ENCODE assay signal across 11 cellular contexts in genomic region chr3:39346785-39347585, GRCh38. TPM values are rescaled to one million over a fixed set of nuclear protein-coding genes. Genes with fewer than 3 reads are reported as not detected.
DNase-seq lines count a peak whose midpoint lies in the region; ATAC-seq, FAIRE-seq and TF ChIP-seq lines count a peak whose summit lies in the region.
"Had no signal": no experiment of that assay in that cellular context is flagged by ENCODE, and none has a peak within 500 bp of the region (broad histone marks: within the 10 kb centered on the region; RNA-seq: fewer than 3 reads in every experiment).

No MANE protein-coding gene starts in this region.

- CTCF ChIA-PET in GM12878 (lab: Yijun Ruan, JAX): interaction anchor here (0.6 to 5.5 kb wide), 16 partner anchors 8 to 157 kb away, joined by 3 to 37 read pairs (median 4); partner anchors contain the start of gene CCR8

- in situ Hi-C loops in GM12878 (cut with MboI): no loop called here

- TF ChIP-seq RAD21 in GM12878 (IDR thresholded peaks at IDR 0.05; ENCODE audit: insufficient read depth, low read depth, low read length): no peak

- no peaks in the 10 kb centered on the region for H4K20me1 ChIP-seq in GM12878 (ENCODE audit: control insufficient read depth, insufficient read depth)

- SMC1A ChIA-PET in GM12878 (lab: Charles Lee; ENCODE audit: uncharacterized antibody, unreplicated experiment): interaction anchor here (1.2 to 5.2 kb wide), 12 partner anchors 10 to 69 kb away, joined by 3 to 39 read pairs (median 10); partner anchors contain the start of gene CCR8

- intact Hi-C loops in GM12878 (cut with micrococcal nuclease; ENCODE audit: unreplicated experiment): no loop called here
- intact Hi-C loops in sciatic nerve (cut with DNase I): no loop called here

- H3K4me1 ChIP-seq in GM12878 (ENCODE audit: control insufficient read depth, insufficient read depth, low read length): peaks cover 17% of the 10 kb centered on the region

- H3K36me3 ChIP-seq in GM12878 (ENCODE audit: control insufficient read depth in 2 of 2, insufficient read depth in 2 of 2, low read length in 1 of 2): no peaks in the 10 kb centered on the region

- peak overlapping the region; percentile 71 for H2AFZ ChIP-seq in GM12878 (ENCODE audit: control insufficient read depth, low read depth, low read length)

- no TSS peak for BruUV-seq in GM12878 (replicated peaks; lab: Mats Ljungman, UMichigan)

- WGBS in GM12878 (ENCODE audit: insufficient coverage, insufficient replicate concordance, low lambda C conversion rate, missing lambda C conversion rate): 22% methylated on average over 2 of the region's 2 CpGs

- H3K27me3 ChIP-seq in GM12878 (replicated peaks in 1 of 2; ENCODE audit: control insufficient read depth in 2 of 2, insufficient read depth in 2 of 2, low read length in 1 of 2): no peaks in the 10 kb centered on the region

- POLR2A ChIA-PET in GM12878 (lab: Charles Lee): interaction anchor here (0.6 to 2.7 kb wide), 12 partner anchors 11 to 1133 kb away, joined by 3 to 11 read pairs (median 4); no protein-coding TSS in a partner anchor

- no peaks in the 10 kb centered on the region for H3K79me2 ChIP-seq in GM12878 (ENCODE audit: control insufficient read depth, insufficient read depth, low read length)

- peak overlapping the region; percentile 0; the same call in 1 of the 2 replicates for H3K4me3 ChIP-seq in GM12878

- RAD21 ChIA-PET in GM12878 (lab: Charles Lee; ENCODE audit: unreplicated experiment): interaction anchor here (0.6 to 3.4 kb wide), 18 partner anchors 10 to 268 kb away, joined by 3 to 26 read pairs (median 4); no protein-coding TSS in a partner anchor

- no peaks in the 10 kb centered on the region for H3K9me3 ChIP-seq in GM12878 (replicated peaks; ENCODE audit: control insufficient read depth, insufficient read depth, low read length)

- TF ChIP-seq CTCF in GM12878 (IDR thresholded peaks at IDR 0.05 in 2 of 3, conservative IDR thresholded peaks at IDR 0.05 in 1 of 3; ENCODE audit: control insufficient read depth in 2 of 3, extremely low read depth in 1 of 3, insufficient read depth in 1 of 3, low read depth in 3 of 3, low read length in 3 of 3): no peak

- peak; percentile 58 for ATAC-seq in GM18505 (IDR thresholded peaks at IDR 0.05; ENCODE audit: unreplicated experiment)
- peak; percentile 74 for ATAC-seq in GM21423 (IDR thresholded peaks at IDR 0.05; ENCODE audit: unreplicated experiment)
- ATAC-seq in HG03175 (IDR thresholded peaks at IDR 0.05; ENCODE audit: unreplicated experiment): peak; percentile 78
- ATAC-seq in GM12878: peak; percentile 91
- ATAC-seq in sciatic nerve: no peak
- ATAC-seq: HCT116 had no signal

- H3K9ac ChIP-seq in GM12878 (ENCODE audit: control insufficient read depth, insufficient read depth, low read length): no peak overlapping the region; the same call in 1 of the 2 replicates

- TF ChIP-seq POLR2A in GM18505 (IDR thresholded peaks at IDR 0.05; ENCODE audit: borderline replicate concordance, extremely low read depth, insufficient read depth, insufficient read length) (no peak), GM12878 (IDR thresholded peaks at IDR 0.05; ENCODE audit: low read depth, low read length) (no peak)

- H3K4me2 ChIP-seq in GM12878 (ENCODE audit: control insufficient read depth, insufficient read depth): peak overlapping the region; percentile 75

- FAIRE-seq in GM12878 (lab: Jason Lieb, UNC): peak; percentile 86
- FAIRE-seq: urothelium cell line had no signal

- peak overlapping the region; percentile 61 for H3K27ac ChIP-seq in GM12878 (ENCODE audit: control insufficient read depth, insufficient read depth)

- no peak for DNase-seq in GM12878 (ENCODE audit: low read depth, low spot score)
- no peak for DNase-seq in 8988T
- no peak for DNase-seq in sciatic nerve (ENCODE audit: low spot score)
- DNase-seq in NAMALWA (ENCODE audit: low spot score): no peak
- DNase-seq in activated CD8-positive, alpha-beta memory T cell treated with anti-CD3 and anti-CD28 coated beads, Interleukin-2, amount 50 U/mL, for 48 hours: no peak
- DNase-seq: NCI-H2029 had no signal

- no peak for TF ChIP-seq EP300 in GM12878 (IDR thresholded peaks at IDR 0.05; ENCODE audit: borderline replicate concordance in 1 of 2, control insufficient read depth in 1 of 2, low read depth in 2 of 2, low read length in 2 of 2)

TF ChIP-seq in GM12878, 131 proteins besides CTCF, POLR2A, EP300 and RAD21 (continues in another document):
- TF ChIP-seq EED (IDR thresholded peaks at IDR 0.05; ENCODE audit: low read depth) (peak; percentile 54; the same call in 1 of the 2 replicates), MEF2B (IDR thresholded peaks at IDR 0.05; ENCODE audit: partially characterized antibody, poor library complexity, severe bottlenecking) (no peak), POLR2AphosphoS2 (IDR thresholded peaks at IDR 0.05; ENCODE audit: low read depth, low read length) (no peak), RUNX3 (IDR thresholded peaks at IDR 0.05; ENCODE audit: low read length) (peak; percentile 17; the same call in 1 of the 2 replicates), ATF3 (IDR thresholded peaks at IDR 0.05; ENCODE audit: borderline replicate concordance, extremely low read depth, low read depth, low read length) (no peak), PML (IDR thresholded peaks at IDR 0.05; ENCODE audit: low read length) (0 out of 2 replicates have a peak, but pooled peaks have one; percentile 32), RCOR1 (conservative IDR thresholded peaks at IDR 0.05; ENCODE audit: low read depth, low read length) (no peak), IKZF1 (conservative IDR thresholded peaks at IDR 0.05) (peak; percentile 46; the same call in 1 of the 2 replicates), SRF (IDR thresholded peaks at IDR 0.05; ENCODE audit: low read depth in 2 of 2, low read length in 2 of 2) (0 out of 4 replicates have a peak, but pooled peaks of 1 of the 2 experiments have one; percentile 15)

RNA-seq across cellular contexts. Expression of gene CCR8, which starts 17.5 kb away (rescaled TPM):
- total RNA-seq in GM12878 (2013; cell fraction: nucleolus; rRNA removed): 12.0 and 12.7 TPM in 2 replicates
- total RNA-seq in GM12878 (2014; rRNA removed): 17.8 and 19.7 TPM in 2 replicates
- 17.9 and 18.9 TPM in 2 replicates for total RNA-seq in GM12878 (2014; rRNA removed; fragmentation: Illumina TruSeq; extraction: Trizol)
- total RNA-seq in GM12878 (2021): 14.4 and 16.9 TPM in 2 replicates
- polyA plus RNA-seq in GM12878 (2011; ENCODE audit: low read depth): 1.2 TPM
- 23.2 and 25.0 TPM in 2 replicates for polyA plus RNA-seq in GM12878 (2011; rRNA removed)
- polyA plus RNA-seq in GM12878 (2011; cell fraction: cytosol; rRNA removed): 17.2 and 29.4 TPM in 2 replicates
- 11.0 and 11.5 TPM in 2 replicates for polyA plus RNA-seq in GM12878 (2011; cell fraction: nucleus; rRNA removed)
- 1.3 and 1.4 TPM in 2 replicates for polyA plus RNA-seq in GM12878 (2012)
- 28.8 and 36.6 TPM in 2 replicates for polyA plus RNA-seq in GM12878 (2014; fragmentation: Illumina TruSeq; extraction: Trizol)
- 10 to 100 TPM; 11.1 to 13.7 TPM for polyA plus RNA-seq in GM12878 (2014; fragmentation: Nextera tagmentation; extraction: Ambion mirVana)
- 14.2 and 16.7 TPM in 2 replicates for polyA plus RNA-seq in GM12878 (2014; rRNA removed)
- polyA plus RNA-seq in GM12878 (2016; fragmentation: Nextera tagmentation; extraction: Ambion mirVana): 1 to 10 TPM; 5.2 to 8.7 TPM
- polyA minus RNA-seq in GM12878 (2011; rRNA and poly(A)+ RNA removed): 51.3 and 62.8 TPM in 2 replicates
- 11.1 and 15.0 TPM in 2 replicates for polyA minus RNA-seq in GM12878 (2011; cell fraction: cytosol; rRNA and poly(A)+ RNA removed)
- polyA minus RNA-seq in GM12878 (2011; cell fraction: nucleus; rRNA and poly(A)+ RNA removed): 10.2 and 11.2 TPM in 2 replicates
- total RNA-seq in sciatic nerve: not detected

RNA-seq across cellular contexts. Expression of gene SLC25A38, which starts 36.2 kb away (rescaled TPM):
- 11.9 and 16.1 TPM in 2 replicates for total RNA-seq in GM12878 (2013; cell fraction: nucleolus; rRNA removed)
- total RNA-seq in GM12878 (2014; rRNA removed): 34.2 and 38.6 TPM in 2 replicates
- total RNA-seq in GM12878 (2014; rRNA removed; fragmentation: Illumina TruSeq; extraction: Trizol): 28.5 and 28.8 TPM in 2 replicates
- 35.4 and 39.8 TPM in 2 replicates for total RNA-seq in GM12878 (2021)
- 23.0 TPM for polyA plus RNA-seq in GM12878 (2011; ENCODE audit: low read depth)
- polyA plus RNA-seq in GM12878 (2011; rRNA removed): 48.8 and 55.2 TPM in 2 replicates
- polyA plus RNA-seq in GM12878 (2011; cell fraction: cytosol; rRNA removed): 48.7 and 53.0 TPM in 2 replicates
- 58.3 and 58.6 TPM in 2 replicates for polyA plus RNA-seq in GM12878 (2011; cell fraction: nucleus; rRNA removed)
- 22.9 and 24.1 TPM in 2 replicates for polyA plus RNA-seq in GM12878 (2012)
- 41.1 and 48.4 TPM in 2 replicates for polyA plus RNA-seq in GM12878 (2014; fragmentation: Illumina TruSeq; extraction: Trizol)
- 10 to 100 TPM; 15.2 to 21.8 TPM for polyA plus RNA-seq in GM12878 (2014; fragmentation: Nextera tagmentation; extraction: Ambion mirVana)
- polyA plus RNA-seq in GM12878 (2014; rRNA removed): 49.3 and 51.8 TPM in 2 replicates
- polyA plus RNA-seq in GM12878 (2016; fragmentation: Nextera tagmentation; extraction: Ambion mirVana): 10 to 100 TPM; 37.9 to 43.0 TPM
- polyA minus RNA-seq in GM12878 (2011; rRNA and poly(A)+ RNA removed): 41.6 and 54.4 TPM in 2 replicates
- polyA minus RNA-seq in GM12878 (2011; cell fraction: cytosol; rRNA and poly(A)+ RNA removed): 18.7 and 19.9 TPM in 2 replicates
- polyA minus RNA-seq in GM12878 (2011; cell fraction: nucleus; rRNA and poly(A)+ RNA removed): 13.4 and 17.9 TPM in 2 replicates
- total RNA-seq in sciatic nerve: 20.4 TPM

RNA-seq across cellular contexts. Expression of gene RPSA, which starts 59.5 kb away (rescaled TPM):
- 522 and 525 TPM in 2 replicates for total RNA-seq in GM12878 (2013; cell fraction: nucleolus; rRNA removed)
- total RNA-seq in GM12878 (2014; rRNA removed): 4,357 and 4,628 TPM in 2 replicates
- 2,779 and 2,826 TPM in 2 replicates for total RNA-seq in GM12878 (2014; rRNA removed; fragmentation: Illumina TruSeq; extraction: Trizol)
- total RNA-seq in GM12878 (2021): 3,010 and 3,122 TPM in 2 replicates
- polyA plus RNA-seq in GM12878 (2011; ENCODE audit: low read depth): 3,044 TPM
- polyA plus RNA-seq in GM12878 (2011; rRNA removed): 3,803 and 5,036 TPM in 2 replicates
- polyA plus RNA-seq in GM12878 (2011; cell fraction: cytosol; rRNA removed): 6,512 and 6,792 TPM in 2 replicates
- polyA plus RNA-seq in GM12878 (2011; cell fraction: nucleus; rRNA removed): 1,724 and 2,216 TPM in 2 replicates
- 3,192 and 3,878 TPM in 2 replicates for polyA plus RNA-seq in GM12878 (2012)
- 3,456 and 3,909 TPM in 2 replicates for polyA plus RNA-seq in GM12878 (2014; fragmentation: Illumina TruSeq; extraction: Trizol)
- polyA plus RNA-seq in GM12878 (2014; fragmentation: Nextera tagmentation; extraction: Ambion mirVana): 1,000 to 10,000 TPM; 2,843 to 4,532 TPM
- polyA plus RNA-seq in GM12878 (2014; rRNA removed): 4,347 and 4,651 TPM in 2 replicates
- polyA plus RNA-seq in GM12878 (2016; fragmentation: Nextera tagmentation; extraction: Ambion mirVana): 1,000 to 10,000 TPM; 1,012 to 1,145 TPM
- 2,235 and 3,046 TPM in 2 replicates for polyA minus RNA-seq in GM12878 (2011; rRNA and poly(A)+ RNA removed)
- 634 and 707 TPM in 2 replicates for polyA minus RNA-seq in GM12878 (2011; cell fraction: cytosol; rRNA and poly(A)+ RNA removed)
- polyA minus RNA-seq in GM12878 (2011; cell fraction: nucleus; rRNA and poly(A)+ RNA removed): 351 and 460 TPM in 2 replicates
- total RNA-seq in sciatic nerve: 447 TPM

Comparison
In these comparisons a context has a peak if more than half of its experiments do, and no peak if none do; other contexts are left out.
1. RNA of gene CCR8, which starts 17.5 kb away (total RNA-seq): 12.0 to 19.7 TPM in GM12878; not detected in sciatic nerve (single experiment); every median in the first group is over 10 times any median in the second.